ENCODE assay signal across 22 cellular contexts in genomic region chr10:68424454-68425014, GRCh38.
"Had no signal": no experiment of that assay in that cellular context is flagged by ENCODE, and none has a peak within 500 bp of the region (broad histone marks: within the 10 kb centered on the region; RNA-seq: fewer than 3 reads in every experiment).

No MANE protein-coding gene starts in this region.

- ATAC-seq: esophagus mucosa; left ventricle myocardium superior; sciatic nerve; SK-N-SH treated with all-trans-retinoic acid at 6 μM for 48 hours; stimulated activated naive B cell treated with anti-CD40 and anti-IgM and Interleukin-4, amounts not matched to agents 10 μg/mL and 1 μg/mL and 100 μg/mL, for 72 hours had no signal

- H3K27me3 Mint-ChIP-seq: stimulated activated naive B cell treated with anti-CD40 and anti-IgM and Interleukin-4, amounts not matched to agents 10 μg/mL and 1 μg/mL and 100 μg/mL, for 72 hours; type B pancreatic cell had no signal

- H3K4me1 Mint-ChIP-seq: nephron; stimulated activated naive B cell treated with anti-CD40 and anti-IgM and Interleukin-4, amounts not matched to agents 10 μg/mL and 1 μg/mL and 100 μg/mL, for 72 hours had no signal

- DNase-seq: activated CD4-positive, alpha-beta T cell treated with anti-CD3 and anti-CD28 coated beads for 1 hour; activated CD4-positive, alpha-beta T cell treated with anti-CD3 and anti-CD28 coated beads, Interleukin-2, amount 50 U/mL, for 4 hours; activated gamma-delta T cell; central memory CD4-positive, alpha-beta T cell; effector memory CD4-positive, alpha-beta T cell; foreskin melanocyte; immature natural killer cell; left ventricle myocardium superior; mammary epithelial cell; occipital lobe; posterior cingulate gyrus; stimulated activated CD4-positive, alpha-beta T cell treated with anti-CD3 and anti-CD28 coated beads, Interleukin-15, amount 100 ng/mL, for 24 hours; stimulated activated CD8-positive, alpha-beta memory T cell treated with anti-CD3 and anti-CD28 coated beads, Interleukin-4, amount 100 ng/mL, for 48 hours; stimulated activated naive B cell treated with anti-CD40 and anti-IgM and Interleukin-4, amounts not matched to agents 10 μg/mL and 1 μg/mL and 100 μg/mL, for 72 hours; WERI-Rb-1 had no signal

- H3K27ac Mint-ChIP-seq: nephron; stimulated activated naive B cell treated with anti-CD40 and anti-IgM and Interleukin-4, amounts not matched to agents 10 μg/mL and 1 μg/mL and 100 μg/mL, for 72 hours; type B pancreatic cell had no signal

- H3K4me3 Mint-ChIP-seq: activated T-helper 1 cell treated with anti-CD3 and anti-CD28 coated beads, Interleukin-12 subunit alpha, Interleukin-12 subunit beta, Interleukin-2, Interleukin-4 antibody, amounts not matched to agents 30 ng/mL and 10 ng/mL and 1 ng/mL, durations not matched to agents 14 hours and 24 hours and 36 hours; immature natural killer cell; nephron; stimulated activated naive B cell treated with anti-CD40 and anti-IgM and Interleukin-4, amounts not matched to agents 10 μg/mL and 1 μg/mL and 100 μg/mL, for 72 hours; type B pancreatic cell had no signal

- H3K9me3 Mint-ChIP-seq: activated naive CD4-positive, alpha-beta T cell treated with anti-CD3 and anti-CD28 coated beads, Interleukin-2, amount 50 U/mL, for 72 hours; activated T-helper 1 cell treated with anti-CD3 and anti-CD28 coated beads, Interleukin-12 subunit alpha, Interleukin-12 subunit beta, Interleukin-2, Interleukin-4 antibody, amounts not matched to agents 30 ng/mL and 10 ng/mL and 1 ng/mL, durations not matched to agents 14 hours and 24 hours and 36 hours; immature natural killer cell; nephron; stimulated activated naive B cell treated with anti-CD40 and anti-IgM and Interleukin-4, amounts not matched to agents 10 μg/mL and 1 μg/mL and 100 μg/mL, for 72 hours; type B pancreatic cell had no signal
